ENCODE assay signal across 9 cellular contexts in genomic region chr9:21465859-21466518, GRCh38. TPM values are rescaled to one million over a fixed set of nuclear protein-coding genes. Genes with fewer than 3 reads are reported as not detected.
DNase-seq lines count a peak whose midpoint lies in the region; ATAC-seq and TF ChIP-seq lines count a peak whose summit lies in the region.
"Had no signal": no experiment of that assay in that cellular context is flagged by ENCODE, and none has a peak within 500 bp of the region (broad histone marks: within the 10 kb centered on the region; RNA-seq: fewer than 3 reads in every experiment).

No MANE protein-coding gene starts in this region.

- in situ Hi-C loops in astrocyte of the spinal cord (cut with HindIII; ENCODE audit: low sequenced_read_pairs): no loop called here

- peak; percentile 3 for DNase-seq in NCI-H1694 (lab: John Stamatoyannopoulos, UW)
- DNase-seq in NCI-H1694 treated with DMSO at 0.1 percent for 48 hours (lab: John Stamatoyannopoulos, UW): no peak
- DNase-seq in astrocyte of the spinal cord (ENCODE audit: low read depth, low spot score): peak; percentile 71
- DNase-seq in kidney tubule cell (ENCODE audit: low spot score): peak; percentile 70
- no peak for DNase-seq in A172 (ENCODE audit: low spot score)

- no peak overlapping the region for H3K9ac ChIP-seq in Loucy (ENCODE audit: low read depth, low read length, poor library complexity, severe bottlenecking)

- H3K9me2 ChIP-seq in Loucy (replicated peaks; ENCODE audit: low read depth, low read length): no peaks in the 10 kb centered on the region

- H3K79me2 ChIP-seq in Loucy (ENCODE audit: insufficient read depth, low read length): no peaks in the 10 kb centered on the region

- no peaks in the 10 kb centered on the region for H3F3A ChIP-seq in Loucy (ENCODE audit: low read depth)

- H3K36me3 ChIP-seq in Loucy (ENCODE audit: insufficient read depth, low read length): no peaks in the 10 kb centered on the region

- H3K4me3 ChIP-seq in Loucy (ENCODE audit: low read length, poor library complexity, severe bottlenecking): no peak overlapping the region
- no peak overlapping the region for H3K4me3 ChIP-seq in astrocyte of the spinal cord (ENCODE audit: low read depth, low read length)

- ATAC-seq in GM19395 (IDR thresholded peaks at IDR 0.05; ENCODE audit: unreplicated experiment) (peak; percentile 67), GM18861 (IDR thresholded peaks at IDR 0.05; ENCODE audit: unreplicated experiment) (no peak)

- peak; percentile 66 for TF ChIP-seq CTCF in Loucy (conservative IDR thresholded peaks at IDR 0.05; ENCODE audit: low read length)
- TF ChIP-seq CTCF in astrocyte of the spinal cord (IDR thresholded peaks at IDR 0.05; ENCODE audit: low read depth, low read length): peak; percentile 69

- no peaks in the 10 kb centered on the region for H3K9me3 ChIP-seq in Loucy (ENCODE audit: insufficient read depth, low read depth, low read length)

- H3K4me1 ChIP-seq in Loucy (ENCODE audit: insufficient read depth, low read length, poor library complexity, severe bottlenecking): no peaks in the 10 kb centered on the region

- H3K4me2 ChIP-seq in Loucy (ENCODE audit: low read depth, low read length, poor library complexity, severe bottlenecking): no peak overlapping the region

- no peak overlapping the region for H2AFZ ChIP-seq in Loucy (ENCODE audit: low read length)

- no peaks in the 10 kb centered on the region for H3K27me3 ChIP-seq in Loucy (ENCODE audit: insufficient read depth, low read length, poor library complexity, severe bottlenecking)

- H4K20me1 ChIP-seq in Loucy (ENCODE audit: insufficient read depth, low read length, poor library complexity, severe bottlenecking): no peaks in the 10 kb centered on the region

RNA-seq across cellular contexts. Expression of gene IFNE, which starts 16.1 kb away (rescaled TPM):
- total RNA-seq in A172 (2014; rRNA removed; shearing (Covaris generic)): not detected in 2 replicates
- total RNA-seq: Daoy had no signal

RNA-seq across cellular contexts. Expression of gene IFNA1, which starts 25.8 kb away (rescaled TPM):
- total RNA-seq in A172 (2014; rRNA removed; shearing (Covaris generic)): not detected in 2 replicates
- total RNA-seq: Daoy had no signal

RNA-seq across cellular contexts. Expression of gene IFNA8, which starts 57.1 kb away (rescaled TPM):
- not detected in 2 replicates for total RNA-seq in A172 (2014; rRNA removed; shearing (Covaris generic))
- total RNA-seq: Daoy had no signal

Comparison
In these comparisons a context has a peak if more than half of its experiments do, and no peak if none do; other contexts are left out.
1. DNase-seq: peak in NCI-H1694 (single experiment), astrocyte of the spinal cord (single experiment) and kidney tubule cell (single experiment); none in NCI-H1694 treated with DMSO at 0.1 percent for 48 hours (single experiment) and A172 (single experiment).